ENCODE assay signal across 11 cellular contexts in the genomic region with DNA sequence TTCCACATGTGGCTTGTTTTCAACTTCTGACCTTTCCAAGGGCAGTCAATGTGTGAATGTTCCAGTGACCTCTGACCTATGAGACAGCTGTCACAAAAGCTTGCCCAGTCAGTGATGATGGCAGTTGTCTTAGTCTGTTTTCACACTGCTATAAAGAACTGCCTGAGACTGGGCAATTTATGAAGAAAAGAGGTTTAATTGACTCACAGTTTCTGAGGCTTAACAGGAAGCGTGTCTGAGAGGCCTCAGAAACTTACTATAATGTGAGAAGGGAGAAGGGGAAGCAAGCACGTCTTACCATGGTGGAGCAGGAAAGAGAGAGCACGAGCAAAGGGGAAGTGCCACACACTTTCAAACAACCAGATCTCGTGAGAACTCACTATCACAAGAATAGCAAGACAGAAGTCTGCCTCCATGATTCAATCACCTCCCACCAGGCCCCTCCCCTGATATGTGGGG.
DNase-seq lines count a peak whose midpoint lies in the region; ATAC-seq and TF ChIP-seq lines count a peak whose summit lies in the region.
"Had no signal": no experiment of that assay in that cellular context is flagged by ENCODE, and none has a peak within 500 bp of the region (broad histone marks: within the 10 kb centered on the region; RNA-seq: fewer than 3 reads in every experiment).

No MANE protein-coding gene starts in this region.

- no peaks in the 10 kb centered on the region for H3K9me3 Mint-ChIP-seq in activated T-helper 17 cell treated with anti-CD3 and anti-CD28 coated beads, Interleukin-2, amount 50 U/mL, for 72 hours
- H3K9me3 Mint-ChIP-seq: WTC11 had no signal

- TF ChIP-seq POLR2A in esophagus squamous epithelium (IDR thresholded peaks at IDR 0.05) (no peak), body of pancreas (IDR thresholded peaks at IDR 0.05) (no peak)

- no peaks in the 10 kb centered on the region for H3K4me1 ChIP-seq in esophagus squamous epithelium
- no peaks in the 10 kb centered on the region for H3K4me1 ChIP-seq in body of pancreas
- H3K4me1 ChIP-seq: psoas muscle had no signal

- H3K4me3 ChIP-seq in esophagus squamous epithelium: no peak overlapping the region
- H3K4me3 ChIP-seq in body of pancreas: no peak overlapping the region
- H3K4me3 ChIP-seq: psoas muscle had no signal

- TF ChIP-seq CTCF in esophagus squamous epithelium (IDR thresholded peaks at IDR 0.05) (no peak), body of pancreas (IDR thresholded peaks at IDR 0.05) (no peak)

- peaks cover 34% of the 10 kb centered on the region for H3K27me3 Mint-ChIP-seq in activated T-helper 17 cell treated with anti-CD3 and anti-CD28 coated beads, Interleukin-2, amount 50 U/mL, for 72 hours

- ATAC-seq in GM19463 (IDR thresholded peaks at IDR 0.05; ENCODE audit: unreplicated experiment) (peak; percentile 64), HG03565 (IDR thresholded peaks at IDR 0.05; ENCODE audit: unreplicated experiment) (peak; percentile 56), body of pancreas (no peak), GM18873 (IDR thresholded peaks at IDR 0.05; ENCODE audit: low FRiP score, unreplicated experiment) (no peak)
- ATAC-seq in activated T-helper 17 cell treated with anti-CD3 and anti-CD28 coated beads, Interleukin-2, amount 50 U/mL, for 72 hours (replicated peaks): peak; percentile 79
- ATAC-seq: psoas muscle, WTC11 had no signal

- no peak overlapping the region for H3K27ac Mint-ChIP-seq in activated T-helper 17 cell treated with anti-CD3 and anti-CD28 coated beads, Interleukin-2, amount 50 U/mL, for 72 hours

- no peaks in the 10 kb centered on the region for H3K9me3 ChIP-seq in esophagus squamous epithelium
- no peaks in the 10 kb centered on the region for H3K9me3 ChIP-seq in body of pancreas
- H3K9me3 ChIP-seq: psoas muscle had no signal

- H3K36me3 ChIP-seq in esophagus squamous epithelium: no peaks in the 10 kb centered on the region
- no peaks in the 10 kb centered on the region for H3K36me3 ChIP-seq in body of pancreas (replicated peaks in 1 of 2; ENCODE audit: insufficient read depth in 1 of 2, low read depth in 2 of 2)

- H3K36me3 Mint-ChIP-seq in activated T-helper 17 cell treated with anti-CD3 and anti-CD28 coated beads, Interleukin-2, amount 50 U/mL, for 72 hours (ENCODE audit: low read depth): no peaks in the 10 kb centered on the region
- H3K36me3 Mint-ChIP-seq: WTC11 had no signal

- H3K27me3 ChIP-seq in esophagus squamous epithelium: peaks cover 0 to 6% (median 0%) of the 10 kb centered on the region in 4 donors
- H3K27me3 ChIP-seq in body of pancreas: no peaks in the 10 kb centered on the region

- intact Hi-C loops in esophagus squamous epithelium (cut with DNase I) (no loop called here), body of pancreas (cut with DNase I) (no loop called here)

- peak; percentile 60 for DNase-seq in CD1c-positive myeloid dendritic cell (ENCODE audit: extremely low spot score)
- DNase-seq in esophagus squamous epithelium (lab: John Stamatoyannopoulos, UW): no peak
- DNase-seq in stimulated activated CD4-positive, alpha-beta T cell treated with anti-CD3 and anti-CD28 coated beads, Interleukin-4, amount 100 ng/mL, for 24 hours: no peak
- no peak for DNase-seq in body of pancreas
- DNase-seq: NCI-H524 treated with DMSO at 0.1 percent for 48 hours, psoas muscle had no signal

- no peak overlapping the region for H3K4me3 Mint-ChIP-seq in activated T-helper 17 cell treated with anti-CD3 and anti-CD28 coated beads, Interleukin-2, amount 50 U/mL, for 72 hours
- H3K4me3 Mint-ChIP-seq: WTC11 had no signal

- WGBS in esophagus squamous epithelium, 2 donors: 49 to 60% methylated on average over 4 of the region's 4 CpGs
- 51 to 69% methylated on average over 4 of the region's 4 CpGs for WGBS in body of pancreas, 2 donors

- no peak overlapping the region for H3K27ac ChIP-seq in esophagus squamous epithelium
- H3K27ac ChIP-seq in body of pancreas: no peak overlapping the region
- H3K27ac ChIP-seq: psoas muscle had no signal

- no peaks in the 10 kb centered on the region for H3K4me1 Mint-ChIP-seq in activated T-helper 17 cell treated with anti-CD3 and anti-CD28 coated beads, Interleukin-2, amount 50 U/mL, for 72 hours

Comparison
In these comparisons a context has a peak if more than half of its experiments do, and no peak if none do; other contexts are left out.
1. ATAC-seq: peak in GM19463 (single experiment), HG03565 (single experiment) and activated T-helper 17 cell treated with anti-CD3 and anti-CD28 coated beads, Interleukin-2, amount 50 U/mL, for 72 hours (single experiment); none in body of pancreas (single experiment) and GM18873 (single experiment).